In genomic region chr10:33818343-33818742, GRCh38 we compare ENCODE assay signal across 20 cellular contexts.
DNase-seq lines count a peak whose midpoint lies in the region; ATAC-seq and TF ChIP-seq lines count a peak whose summit lies in the region.
"Had no signal": no experiment of that assay in that cellular context is flagged by ENCODE, and none has a peak within 500 bp of the region (broad histone marks: within the 10 kb centered on the region; RNA-seq: fewer than 3 reads in every experiment).

No MANE protein-coding gene starts in this region.

- H3K36me3 ChIP-seq in DOHH2 (ENCODE audit: control insufficient read depth, low read length) (no peaks in the 10 kb centered on the region), hepatocyte (replicated peaks; ENCODE audit: insufficient read depth, low read depth) (no peaks in the 10 kb centered on the region)

- H3K27me3 ChIP-seq in DOHH2 (ENCODE audit: control insufficient read depth, low read length) (no peaks in the 10 kb centered on the region), hepatocyte (no peaks in the 10 kb centered on the region)

- peaks cover 10% of the 10 kb centered on the region for H3K4me1 ChIP-seq in DOHH2 (ENCODE audit: control insufficient read depth, low read length)
- H3K4me1 ChIP-seq in hepatocyte (ENCODE audit: insufficient read depth) = peaks cover 5% of the 10 kb centered on the region

- DNase-seq in MV-4-11 (lab: John Stamatoyannopoulos, UW) (peak; percentile 60), OCI-M1 (lab: John Stamatoyannopoulos, UW) (peak; percentile 69), left colon (no peak), DMS53 (lab: John Stamatoyannopoulos, UW) (no peak), LoVo (ENCODE audit: low spot score) (no peak), hepatocyte (ENCODE audit: low spot score) (no peak)
- no peak for DNase-seq in activated CD4-positive, CD25-positive, alpha-beta regulatory T cell treated with anti-CD3 and anti-CD28 coated beads, Interleukin-2, amount 50 U/mL, for 72 hours
- DNase-seq: DND-41, GM23248, NCI-H1092, NCI-H1436 treated with DMSO at 0.1 percent for 48 hours, NCI-H2029, NCI-H345, NCI-H524 treated with DMSO at 0.1 percent for 48 hours, RPMI8226, SHP77 treated with DMSO at 0.1 percent for 48 hours had no signal

- H3K27ac ChIP-seq in DOHH2 (ENCODE audit: low read depth, low read length) (no peak overlapping the region), hepatocyte (no peak overlapping the region)
- H3K27ac ChIP-seq: C4-2B, GM23248 had no signal

- H3K4me2 ChIP-seq in DOHH2 (ENCODE audit: low read length) (peak overlapping the region; percentile 21; the same call in 1 of the 2 replicates), hepatocyte (no peak overlapping the region)

- H2AFZ ChIP-seq in hepatocyte = no peak overlapping the region
- H2AFZ ChIP-seq: GM23248 had no signal

- no peak overlapping the region for H3K4me3 ChIP-seq in DOHH2 (ENCODE audit: low read length)
- H3K4me3 ChIP-seq in hepatocyte = no peak overlapping the region
- H3K4me3 ChIP-seq: GM23248, K562 had no signal

- peak; percentile 80 for ATAC-seq in left colon
- ATAC-seq: HCT116, K562 had no signal

- 84% methylated on average over 2 of the region's 2 CpGs for WGBS in hepatocyte (ENCODE audit: low lambda C conversion rate, missing lambda C conversion rate)

- intact Hi-C loops in left colon (cut with DNase I, micrococcal nuclease) = no loop called here

- H4K20me1 ChIP-seq in DOHH2 (ENCODE audit: control insufficient read depth, insufficient read depth, low read depth, low read length) (no peaks in the 10 kb centered on the region), hepatocyte (ENCODE audit: insufficient read depth, poor library complexity, severe bottlenecking) (no peaks in the 10 kb centered on the region)

- H3K9me2 ChIP-seq in DOHH2 (replicated peaks; ENCODE audit: control insufficient read depth, low read length) = no peaks in the 10 kb centered on the region
- no peaks in the 10 kb centered on the region for H3K9me2 ChIP-seq in hepatocyte (replicated peaks; ENCODE audit: insufficient read depth)

- no peaks in the 10 kb centered on the region for H3K9me3 ChIP-seq in DOHH2 (ENCODE audit: control insufficient read depth, insufficient read depth, low read length)
- H3K9me3 ChIP-seq in hepatocyte (ENCODE audit: low read depth) = no peaks in the 10 kb centered on the region

- H3K79me2 ChIP-seq in DOHH2 (ENCODE audit: control insufficient read depth, low read length) (no peaks in the 10 kb centered on the region), hepatocyte (no peaks in the 10 kb centered on the region)

- H3F3A ChIP-seq in DOHH2 (ENCODE audit: control insufficient read depth, insufficient read depth) = no peaks in the 10 kb centered on the region

- TF ChIP-seq CTCF in DOHH2 (IDR thresholded peaks at IDR 0.05; ENCODE audit: low read depth, low read length, poor library complexity, severe bottlenecking) (no peak), hepatocyte (IDR thresholded peaks at IDR 0.05; ENCODE audit: poor library complexity) (no peak)

Comparison
In these comparisons a context has a peak if more than half of its experiments do, and no peak if none do; other contexts are left out.
1. DNase-seq: peak in MV-4-11 (single experiment) and OCI-M1 (single experiment); none in left colon (0 of 2), DMS53 (single experiment), LoVo (single experiment), hepatocyte (single experiment) and activated CD4-positive, CD25-positive, alpha-beta regulatory T cell treated with anti-CD3 and anti-CD28 coated beads, Interleukin-2, amount 50 U/mL, for 72 hours (single experiment).